In genomic region chr2:46818819-46819218, GRCh38 we compare ENCODE assay signal across 23 cellular contexts.
DNase-seq lines count a peak whose midpoint lies in the region; ATAC-seq and TF ChIP-seq lines count a peak whose summit lies in the region.
"Had no signal": no experiment of that assay in that cellular context is flagged by ENCODE, and none has a peak within 500 bp of the region (broad histone marks: within the 10 kb centered on the region; RNA-seq: fewer than 3 reads in every experiment).

No MANE protein-coding gene starts in this region.

- H3K9me3 ChIP-seq in adipocyte (ENCODE audit: control insufficient read depth, low read length) (no peaks in the 10 kb centered on the region), esophagus muscularis mucosa (no peaks in the 10 kb centered on the region), muscle layer of colon (ENCODE audit: low read length) (no peaks in the 10 kb centered on the region), tibial artery (no peaks in the 10 kb centered on the region)
- H3K9me3 ChIP-seq: BLaER1, Caco-2 had no signal

- no peak overlapping the region for H3K4me3 ChIP-seq in adipocyte (ENCODE audit: low read length)
- H3K4me3 ChIP-seq in esophagus muscularis mucosa: no peak overlapping the region
- H3K4me3 ChIP-seq in muscle layer of colon (ENCODE audit: low read depth in 1 of 2, low read length in 2 of 2): no peak overlapping the region
- no peak overlapping the region for H3K4me3 ChIP-seq in tibial artery
- H3K4me3 ChIP-seq: BLaER1 had no signal

- H3K9ac ChIP-seq in adipocyte (ENCODE audit: low read length) (peak overlapping the region; percentile 78), muscle layer of colon (ENCODE audit: low read length) (no peak overlapping the region)
- H3K9ac ChIP-seq: BLaER1 had no signal

- no peak for ATAC-seq in HG03520 (IDR thresholded peaks at IDR 0.05; ENCODE audit: unreplicated experiment)
- ATAC-seq: activated CD8-positive, alpha-beta T cell treated with anti-CD3 and anti-CD28 coated beads, Interleukin-2, amount 10 ng/mL, durations not matched to agents 7 days and 5 days; HCT116; natural killer cell; SK-N-SH treated with all-trans-retinoic acid at 6 μM for 48 hours had no signal

- in situ Hi-C loops in GM13977 (cut with MboI; ENCODE audit: low pct_unique_long_range_greater_than_20kb, low sequenced_read_pairs, unreplicated experiment): no loop called here

- H3K27ac ChIP-seq in esophagus muscularis mucosa (replicated peaks in 1 of 4) (peak overlapping the region; percentile 79 to 91 (median 86)), muscle layer of colon (ENCODE audit: low read depth, low read length) (peak overlapping the region; percentile 35), tibial artery (peak overlapping the region; percentile 68 to 90)
- H3K27ac ChIP-seq: BLaER1 had no signal

- H3K36me3 ChIP-seq in adipocyte (ENCODE audit: control insufficient read depth, insufficient read depth, low read length, severe bottlenecking) (no peaks in the 10 kb centered on the region), esophagus muscularis mucosa (no peaks in the 10 kb centered on the region), muscle layer of colon (ENCODE audit: insufficient read depth, low read length) (no peaks in the 10 kb centered on the region), tibial artery (no peaks in the 10 kb centered on the region)
- H3K36me3 ChIP-seq: BLaER1 had no signal

- intact Hi-C loops in esophagus muscularis mucosa (cut with DNase I) (loop anchor here (5.0 kb wide), 1 partner anchor 37 kb away; no protein-coding TSS in a partner anchor), tibial artery (cut with DNase I; ENCODE audit: low total_unique reads) (no loop called here)

- H3K4me1 ChIP-seq in adipocyte (ENCODE audit: control insufficient read depth, insufficient read depth, low read length): peaks cover 33% of the 10 kb centered on the region
- peaks cover 59 to 69% (median 64%) of the 10 kb centered on the region in 4 donors for H3K4me1 ChIP-seq in esophagus muscularis mucosa
- H3K4me1 ChIP-seq in muscle layer of colon (ENCODE audit: insufficient read depth, low read length): peaks cover 39% of the 10 kb centered on the region
- H3K4me1 ChIP-seq in tibial artery: peaks cover 0 to 52% (median 44%) of the 10 kb centered on the region in 4 donors
- H3K4me1 ChIP-seq: Caco-2 had no signal

- TF ChIP-seq EP300 in esophagus muscularis mucosa (IDR thresholded peaks at IDR 0.05): no peak

- H3K27me3 ChIP-seq in adipocyte (replicated peaks; ENCODE audit: control insufficient read depth, insufficient read depth, low read length) (no peaks in the 10 kb centered on the region), esophagus muscularis mucosa (no peaks in the 10 kb centered on the region), muscle layer of colon (ENCODE audit: control insufficient read depth in 1 of 2, insufficient read depth in 2 of 2, low read length in 2 of 2) (no peaks in the 10 kb centered on the region), tibial artery (no peaks in the 10 kb centered on the region)
- H3K27me3 ChIP-seq: BLaER1 had no signal

- TF ChIP-seq CTCF in esophagus muscularis mucosa (IDR thresholded peaks at IDR 0.05) (no peak), tibial artery (IDR thresholded peaks at IDR 0.05) (no peak), GM13977 (IDR thresholded peaks at IDR 0.05; ENCODE audit: extremely low read depth, insufficient read depth, missing control alignments) (no peak)

- no peak for TF ChIP-seq POLR2A in esophagus muscularis mucosa (IDR thresholded peaks at IDR 0.05; ENCODE audit: low read depth)

- 79% methylated on average over 2 of the region's 2 CpGs for WGBS in esophagus muscularis mucosa

- DNase-seq in adipocyte (ENCODE audit: low read depth) (no peak), esophagus muscularis mucosa (ENCODE audit: extremely low spot score) (no peak), tibial artery (peak; percentile 17 to 62), GM13977 (ENCODE audit: low spot score) (no peak), A172 (ENCODE audit: low spot score) (no peak)
- DNase-seq: activated CD8-positive, alpha-beta T cell treated with anti-CD3 and anti-CD28 coated beads, Interleukin-2, amount 10 ng/mL, durations not matched to agents 7 days and 5 days; activated gamma-delta T cell; Caco-2; cortex of kidney; midbrain; natural killer cell; NCI-H1105 treated with DMSO at 0.1 percent for 48 hours; NCI-H2081 treated with DMSO at 0.1 percent for 48 hours; NCI-H446; stimulated activated CD4-positive, alpha-beta T cell treated with anti-CD3 and anti-CD28 coated beads, Interleukin-12 subunit alpha, Interleukin-12 subunit beta, amount 100 ng/mL, for 4 hours; stimulated activated CD4-positive, alpha-beta T cell treated with anti-CD3 and anti-CD28 coated beads, Interleukin-4, amount 100 ng/mL, for 4 hours; stimulated activated naive CD4-positive, alpha-beta T cell; T-helper 2 cell had no signal

Comparison
In these comparisons a context has a peak if more than half of its experiments do, and no peak if none do; other contexts are left out.
1. DNase-seq: peak in tibial artery (2 of 2); none in adipocyte (single experiment), esophagus muscularis mucosa (single experiment), GM13977 (single experiment) and A172 (single experiment).
2. H3K27ac ChIP-seq: peak in every context shown above with its lines; median percentile 86 in esophagus muscularis mucosa; 79 in tibial artery; 35 in muscle layer of colon.